ENCODE assay signal across 28 cellular contexts in the genomic region with DNA sequence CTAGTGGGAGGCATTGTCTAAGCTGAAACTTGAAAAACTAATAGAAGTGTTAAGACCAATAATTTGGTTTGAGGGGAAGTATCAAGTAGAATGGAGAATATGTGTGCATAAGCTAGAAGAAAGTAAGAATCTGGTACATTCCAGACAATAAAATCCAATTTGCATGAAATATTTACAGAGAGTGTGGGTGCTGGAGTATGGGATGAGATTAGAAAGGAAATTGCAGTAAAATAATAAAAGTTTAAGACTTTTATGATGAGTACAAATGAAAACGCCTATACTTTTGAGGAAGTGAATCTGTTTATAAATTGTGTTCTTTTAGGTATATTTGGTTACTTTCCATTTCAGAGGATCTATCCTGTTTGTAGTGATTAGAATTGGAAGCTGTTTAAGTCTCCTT.
"Had no signal": no experiment of that assay in that cellular context is flagged by ENCODE, and none has a peak within 500 bp of the region (broad histone marks: within the 10 kb centered on the region; RNA-seq: fewer than 3 reads in every experiment).

No MANE protein-coding gene starts in this region.

- DNase-seq: colonic mucosa; cortex of kidney; dermis blood vessel endothelial cell; dorsolateral prefrontal cortex; effector CD4-positive, alpha-beta T cell; effector CD8-positive, alpha-beta T cell; effector memory CD4-positive, alpha-beta T cell; effector memory CD8-positive, alpha-beta T cell; endodermal cell; erythroblast; esophagus squamous epithelium; foreskin fibroblast; foreskin keratinocyte; foreskin melanocyte; gastrocnemius medialis; glutamatergic neuron; head of caudate nucleus; heart left ventricle; heart right ventricle had no signal

- H3K36me3 ChIP-seq: colonic mucosa, esophagus muscularis mucosa, esophagus squamous epithelium, gastrocnemius medialis, gastroesophageal sphincter, heart left ventricle, heart right ventricle had no signal

- H3K9me3 ChIP-seq: colonic mucosa, esophagus muscularis mucosa, esophagus squamous epithelium, gastrocnemius medialis, gastroesophageal sphincter, heart left ventricle, heart right ventricle had no signal

- H3K4me3 ChIP-seq: colonic mucosa, coronary artery, dorsolateral prefrontal cortex, esophagus muscularis mucosa, esophagus squamous epithelium, gastrocnemius medialis, gastroesophageal sphincter, heart left ventricle, heart right ventricle had no signal

- H3K4me1 ChIP-seq: colonic mucosa, esophagus muscularis mucosa, esophagus squamous epithelium, foreskin keratinocyte, gastrocnemius medialis, gastroesophageal sphincter, heart right ventricle had no signal

- H3K27ac ChIP-seq: colonic mucosa, coronary artery, dorsolateral prefrontal cortex, epithelial cell of prostate, esophagus muscularis mucosa, esophagus squamous epithelium, foreskin keratinocyte, gastrocnemius medialis, gastroesophageal sphincter, heart left ventricle, heart right ventricle had no signal

- ATAC-seq: effector memory CD8-positive, alpha-beta T cell; esophagus mucosa; foreskin keratinocyte; gastrocnemius medialis; gastroesophageal sphincter; heart left ventricle; heart right ventricle had no signal

- H3K27me3 ChIP-seq: colonic mucosa, esophagus muscularis mucosa, esophagus squamous epithelium, foreskin keratinocyte, gastrocnemius medialis, gastroesophageal sphincter, heart left ventricle had no signal

- FAIRE-seq: colon, endometrium, endothelial cell of umbilical vein, frontal cortex had no signal
